8 cellular contexts compared by ENCODE assay signal in the genomic region with DNA sequence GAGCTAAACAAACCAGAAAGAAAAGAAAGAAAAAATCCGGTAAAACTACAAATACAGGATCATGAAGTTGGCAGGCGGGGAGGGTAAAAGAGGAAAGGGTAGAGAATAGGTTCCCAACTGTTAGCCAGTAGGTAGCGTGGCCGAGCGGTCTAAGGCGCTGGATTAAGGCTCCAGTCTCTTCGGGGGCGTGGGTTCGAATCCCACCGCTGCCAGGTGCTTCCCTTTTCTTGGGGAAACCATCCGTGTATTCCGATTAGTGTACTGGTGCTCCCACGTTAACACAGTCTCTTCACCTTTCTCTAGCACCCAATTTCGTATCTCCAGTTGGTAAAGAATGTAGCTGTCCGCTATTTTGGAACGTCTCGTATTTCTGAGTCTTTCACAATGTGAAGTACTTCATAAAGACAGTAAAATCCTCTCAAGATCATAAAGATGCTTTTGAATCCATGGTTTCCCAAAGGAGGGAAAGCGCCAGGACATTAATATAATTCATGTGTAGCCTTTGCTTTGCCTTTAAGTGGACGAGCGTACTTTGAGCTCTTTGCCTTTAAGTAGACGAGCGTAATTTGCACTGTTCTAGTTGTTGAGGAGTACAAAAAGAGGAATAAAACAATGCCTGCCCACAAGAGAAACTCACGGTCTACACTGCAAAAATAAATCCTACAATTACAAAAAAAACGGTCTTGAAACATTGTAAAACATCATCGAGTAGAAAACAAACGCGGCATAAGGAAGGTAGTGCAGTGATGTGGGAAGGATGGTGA. TPM values are rescaled to one million over a fixed set of nuclear protein-coding genes. Genes with fewer than 3 reads are reported as not detected.
A peak's percentile ranks its signal among the peaks of the same experiment; 100 is the strongest.
DNase-seq lines count a peak whose midpoint lies in the region; FAIRE-seq and TF ChIP-seq lines count a peak whose summit lies in the region.

No MANE protein-coding gene starts in this region.

- peak overlapping the region; percentile 77 for H3K4me3 ChIP-seq in GM06990 (replicated peaks; ENCODE audit: low read depth, low read length)
- H3K4me3 ChIP-seq in MG63: peak overlapping the region; percentile 86
- peak overlapping the region; percentile 83 for H3K4me3 ChIP-seq in suprapubic skin

- TF ChIP-seq POLR2A in suprapubic skin (IDR thresholded peaks at IDR 0.05): no peak
- no peak for TF ChIP-seq POLR2A in GM12892 (IDR thresholded peaks at IDR 0.05; ENCODE audit: low read depth, low read length)

- H3K27ac ChIP-seq in suprapubic skin: no peak overlapping the region

- no peaks in the 10 kb centered on the region for H3K27me3 Mint-ChIP-seq in activated naive CD4-positive, alpha-beta T cell treated with anti-CD3 and anti-CD28 coated beads for 36 hours (ENCODE audit: low read depth)

- TF ChIP-seq EP300 in suprapubic skin (IDR thresholded peaks at IDR 0.05): no peak

- no peaks in the 10 kb centered on the region for H3K27me3 ChIP-seq in GM06990 (replicated peaks; ENCODE audit: control insufficient read depth, insufficient read depth, low read length)
- H3K27me3 ChIP-seq in MG63: no peaks in the 10 kb centered on the region
- H3K27me3 ChIP-seq in suprapubic skin: no peaks in the 10 kb centered on the region

- in situ Hi-C loops in SK-MEL-5 (cut with HindIII; ENCODE audit: low pct_unique_long_range_greater_than_20kb, low sequenced_read_pairs): no loop called here

- FAIRE-seq in GM12892 (lab: Jason Lieb, UNC): no peak

- H3K9me3 ChIP-seq in MG63 (no peaks in the 10 kb centered on the region), suprapubic skin (no peaks in the 10 kb centered on the region)

- no peaks in the 10 kb centered on the region for H3K9me3 Mint-ChIP-seq in activated naive CD4-positive, alpha-beta T cell treated with anti-CD3 and anti-CD28 coated beads for 36 hours

- peak; percentile 75 for DNase-seq in GM06990 (ENCODE audit: extremely low read depth, insufficient read length)
- peak; percentile 65 for DNase-seq in MG63
- DNase-seq in SK-MEL-5 (ENCODE audit: low read depth, low spot score): peak; percentile 81
- DNase-seq in activated naive CD4-positive, alpha-beta T cell treated with anti-CD3 and anti-CD28 coated beads for 36 hours: peak; percentile 88
- peak; percentile 85 for DNase-seq in glomerular visceral epithelial cell (ENCODE audit: extremely low spot score)
- DNase-seq in nucleus accumbens (lab: John Stamatoyannopoulos, UW): peak in 48 of 56 donors; percentile 11 to 87 (median 60)
- peak in 1 of 2 donors; percentile 85 for DNase-seq in suprapubic skin (ENCODE audit: low spot score in 2 of 2)
- no peak for DNase-seq in GM12892 (ENCODE audit: insufficient read length)

- no peak for TF ChIP-seq CTCF in GM06990 (IDR thresholded peaks at IDR 0.05; ENCODE audit: insufficient read depth, low read length, poor library complexity, severe bottlenecking)
- no peak for TF ChIP-seq CTCF in suprapubic skin (IDR thresholded peaks at IDR 0.05)

- CTCF ChIA-PET in activated naive CD4-positive, alpha-beta T cell treated with anti-CD3 and anti-CD28 coated beads for 36 hours (lab: Charles Lee): interaction anchor here (0.6 to 5.7 kb wide), 22 partner anchors 9 to 681 kb away, joined by 3 to 48 read pairs (median 6); partner anchors contain the start of genes PARP2 and RNASE4

- no peaks in the 10 kb centered on the region for H3K36me3 Mint-ChIP-seq in activated naive CD4-positive, alpha-beta T cell treated with anti-CD3 and anti-CD28 coated beads for 36 hours (ENCODE audit: low read depth)

- no peak overlapping the region for H3K4me3 Mint-ChIP-seq in activated naive CD4-positive, alpha-beta T cell treated with anti-CD3 and anti-CD28 coated beads for 36 hours

- 6% methylated on average over 27 of the region's 27 CpGs for WGBS in suprapubic skin

- intact Hi-C loops in activated naive CD4-positive, alpha-beta T cell treated with anti-CD3 and anti-CD28 coated beads for 36 hours (cut with micrococcal nuclease): loop anchor here (5.0 kb wide), 2 partner anchors 172 to 262 kb away; partner anchors contain the start of gene RNASE6

- H3K27ac Mint-ChIP-seq in activated naive CD4-positive, alpha-beta T cell treated with anti-CD3 and anti-CD28 coated beads for 36 hours: no peak overlapping the region

- H3K4me1 Mint-ChIP-seq in activated naive CD4-positive, alpha-beta T cell treated with anti-CD3 and anti-CD28 coated beads for 36 hours (ENCODE audit: low read depth): peaks cover 4% of the 10 kb centered on the region

- peaks cover 39% of the 10 kb centered on the region for H3K4me1 ChIP-seq in suprapubic skin

- H3K36me3 ChIP-seq in GM06990 (ENCODE audit: control insufficient read depth, insufficient read depth, low read length): no peaks in the 10 kb centered on the region
- no peaks in the 10 kb centered on the region for H3K36me3 ChIP-seq in MG63
- no peaks in the 10 kb centered on the region for H3K36me3 ChIP-seq in suprapubic skin

RNA-seq across cellular contexts. Expression of gene RNASE12, which starts 19.0 kb away (rescaled TPM):
- not detected in 2 replicates for total RNA-seq in MG63 (2014; rRNA removed; shearing (Covaris generic); ENCODE audit: low replicate concordance)
- not detected in 2 replicates for total RNA-seq in SK-MEL-5 (2014; rRNA removed; shearing (Covaris generic))
- not detected in 2 replicates for polyA plus RNA-seq in SK-MEL-5 (2015; cell fraction: cytosol; rRNA removed)
- polyA plus RNA-seq in SK-MEL-5 (2015; cell fraction: nucleus; rRNA removed): not detected in 2 replicates
- total RNA-seq in activated naive CD4-positive, alpha-beta T cell treated with anti-CD3 and anti-CD28 coated beads for 36 hours: not detected
- total RNA-seq in suprapubic skin: not detected
- polyA plus RNA-seq in GM12892 (2012; ENCODE audit: missing spikeins): not detected

RNA-seq across cellular contexts. Expression of gene RNASE11, which starts 22.4 kb away (rescaled TPM):
- not detected in 2 replicates for total RNA-seq in MG63 (2014; rRNA removed; shearing (Covaris generic); ENCODE audit: low replicate concordance)
- 0.66 TPM in 1 of 2 replicates, not detected in the other for total RNA-seq in SK-MEL-5 (2014; rRNA removed; shearing (Covaris generic))
- 0.39 and 0.88 TPM in 2 replicates for polyA plus RNA-seq in SK-MEL-5 (2015; cell fraction: cytosol; rRNA removed)
- not detected in 2 replicates for polyA plus RNA-seq in SK-MEL-5 (2015; cell fraction: nucleus; rRNA removed)
- not detected for total RNA-seq in activated naive CD4-positive, alpha-beta T cell treated with anti-CD3 and anti-CD28 coated beads for 36 hours
- not detected for total RNA-seq in suprapubic skin
- not detected for polyA plus RNA-seq in GM12892 (2012; ENCODE audit: missing spikeins)

RNA-seq across cellular contexts. Expression of gene OR6S1, which starts 31.3 kb away (rescaled TPM):
- total RNA-seq in MG63 (2014; rRNA removed; shearing (Covaris generic); ENCODE audit: low replicate concordance): not detected in 2 replicates
- not detected in 2 replicates for total RNA-seq in SK-MEL-5 (2014; rRNA removed; shearing (Covaris generic))
- polyA plus RNA-seq in SK-MEL-5 (2015; cell fraction: cytosol; rRNA removed): not detected in 2 replicates
- polyA plus RNA-seq in SK-MEL-5 (2015; cell fraction: nucleus; rRNA removed): not detected in 2 replicates
- total RNA-seq in activated naive CD4-positive, alpha-beta T cell treated with anti-CD3 and anti-CD28 coated beads for 36 hours: not detected
- not detected for total RNA-seq in suprapubic skin
- not detected for polyA plus RNA-seq in GM12892 (2012; ENCODE audit: missing spikeins)

RNA-seq across cellular contexts. Expression of gene RNASE9, which starts 49.3 kb away (rescaled TPM):
- total RNA-seq in MG63 (2014; rRNA removed; shearing (Covaris generic); ENCODE audit: low replicate concordance): not detected in 2 replicates
- not detected in 2 replicates for total RNA-seq in SK-MEL-5 (2014; rRNA removed; shearing (Covaris generic))
- not detected in 2 replicates for polyA plus RNA-seq in SK-MEL-5 (2015; cell fraction: cytosol; rRNA removed)
- not detected in 2 replicates for polyA plus RNA-seq in SK-MEL-5 (2015; cell fraction: nucleus; rRNA removed)
- total RNA-seq in activated naive CD4-positive, alpha-beta T cell treated with anti-CD3 and anti-CD28 coated beads for 36 hours: not detected
- not detected for total RNA-seq in suprapubic skin
- not detected for polyA plus RNA-seq in GM12892 (2012; ENCODE audit: missing spikeins)
